ENCODE assay signal across 34 cellular contexts in the genomic region with DNA sequence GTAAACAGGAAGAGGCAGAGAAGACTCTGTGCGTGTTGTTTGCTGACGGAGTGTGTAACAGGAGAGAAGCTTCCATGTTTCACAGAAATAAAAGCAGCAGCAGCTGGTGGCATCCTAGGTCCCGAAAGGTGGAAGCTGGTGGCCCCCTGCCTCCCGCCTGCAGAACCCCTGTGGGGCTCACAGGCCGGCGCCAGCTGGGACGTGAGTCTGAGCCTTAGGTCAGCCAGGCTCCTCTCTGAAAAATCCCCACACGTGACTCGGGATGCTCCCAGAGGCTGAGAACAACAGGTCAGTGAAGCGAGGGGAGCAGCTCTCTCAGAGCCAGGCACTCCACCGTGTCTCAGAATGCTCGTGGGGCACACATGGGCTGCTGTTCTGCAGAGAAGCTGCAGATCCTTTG. TPM values are rescaled to one million over a fixed set of nuclear protein-coding genes. Genes with fewer than 3 reads are reported as not detected.
DNase-seq lines count a peak whose midpoint lies in the region; ATAC-seq and TF ChIP-seq lines count a peak whose summit lies in the region.
"Had no signal": no experiment of that assay in that cellular context is flagged by ENCODE, and none has a peak within 500 bp of the region (broad histone marks: within the 10 kb centered on the region; RNA-seq: fewer than 3 reads in every experiment).

No MANE protein-coding gene starts in this region.

- no peaks in the 10 kb centered on the region for H3K27me3 ChIP-seq in heart right ventricle
- no peaks in the 10 kb centered on the region for H3K27me3 ChIP-seq in SK-N-SH (ENCODE audit: insufficient read depth)
- H3K27me3 ChIP-seq: left lung, transverse colon had no signal

- no peak for DNase-seq in T-helper 1 cell
- no peak for DNase-seq in heart right ventricle
- no peak for DNase-seq in cardiac septum (ENCODE audit: low spot score)
- no peak for DNase-seq in activated naive CD8-positive, alpha-beta T cell treated with anti-CD3 and anti-CD28 coated beads for 36 hours
- DNase-seq in SK-N-SH: no peak
- DNase-seq in NCI-H187 (lab: John Stamatoyannopoulos, UW): no peak
- no peak for DNase-seq in mesenteric fat pad (ENCODE audit: low spot score)
- DNase-seq: activated CD4-positive, CD25-positive, alpha-beta regulatory T cell treated with anti-CD3 and anti-CD28 coated beads, Interleukin-2, amount 50 U/mL, for 72 hours; activated CD8-positive, alpha-beta memory T cell treated with anti-CD3 and anti-CD28 coated beads for 24 hours; activated T-cell treated with anti-CD3 and anti-CD28 coated beads, Interleukin-2, amount 50 U/mL, for 4 hours; central memory CD4-positive, alpha-beta T cell; DND-41; glutamatergic neuron; GM23248; KG1; naive B cell; NCI-H1092 treated with DMSO at 0.1 percent for 48 hours; NCI-H187 treated with DMSO at 0.1 percent for 48 hours; NCI-H2171; NCI-H510A; occipital lobe; psoas muscle; stimulated activated CD4-positive, alpha-beta T cell treated with anti-CD3 and anti-CD28 coated beads, Interleukin-4, amount 100 ng/mL, for 1 hour; transverse colon had no signal

- 59% methylated on average over 12 of the region's 12 CpGs for WGBS in heart right ventricle, 2 donors
- WGBS in SK-N-SH (ENCODE audit: low lambda C conversion rate): 93% methylated on average over 9 of the region's 12 CpGs

- H3K4me1 Mint-ChIP-seq in T-helper 1 cell treated with Interleukin-12 subunit alpha and Interleukin-12 subunit beta and Interleukin-4 antibody, amounts not matched to agents 30 μg/mL and 1 μg/mL, for 36 hours (ENCODE audit: low read depth): peaks cover 15% of the 10 kb centered on the region
- peaks cover 28% of the 10 kb centered on the region for H3K4me1 Mint-ChIP-seq in activated naive CD8-positive, alpha-beta T cell treated with anti-CD3 and anti-CD28 coated beads for 36 hours
- H3K4me1 Mint-ChIP-seq: mesothelial cell of epicardium had no signal

- H3K36me3 ChIP-seq in heart right ventricle (peaks cover 0 to 88% (median 36%) of the 10 kb centered on the region in 9 donors), SK-N-SH (replicated peaks in 1 of 2; ENCODE audit: control insufficient read depth in 1 of 2, insufficient read depth in 2 of 2, low read length in 1 of 2) (peaks cover 23 to 55% of the 10 kb centered on the region in 2 experiments)

- peaks cover 6% of the 10 kb centered on the region for H3K36me3 Mint-ChIP-seq in T-helper 1 cell treated with Interleukin-12 subunit alpha and Interleukin-12 subunit beta and Interleukin-4 antibody, amounts not matched to agents 30 μg/mL and 1 μg/mL, for 36 hours (ENCODE audit: low read depth)
- H3K36me3 Mint-ChIP-seq in activated naive CD8-positive, alpha-beta T cell treated with anti-CD3 and anti-CD28 coated beads for 36 hours: peaks cover 6% of the 10 kb centered on the region
- H3K36me3 Mint-ChIP-seq: naive B cell had no signal

- CTCF ChIA-PET in SK-N-SH (lab: Yijun Ruan, JAX): no interaction called here

- ATAC-seq in heart right ventricle: no peak
- ATAC-seq: left lung, psoas muscle had no signal

- TF ChIP-seq RAD21 in SK-N-SH (IDR thresholded peaks at IDR 0.05; ENCODE audit: low read length): no peak

- no peaks in the 10 kb centered on the region for H3K79me2 ChIP-seq in SK-N-SH (ENCODE audit: insufficient read depth)

- no peak for TF ChIP-seq CTCF in heart right ventricle (IDR thresholded peaks at IDR 0.05)
- TF ChIP-seq CTCF in SK-N-SH (IDR thresholded peaks at IDR 0.05): no peak

- no peak overlapping the region for H3K9ac ChIP-seq in SK-N-SH
- H3K9ac ChIP-seq: GM23248 had no signal

- intact Hi-C loops in heart right ventricle (cut with DNase I) (loop anchor here in 5 of 10 donors (5.0 to 10.0 kb wide), 4 partner anchors 46 to 69 kb away; partner anchors contain the start of gene TELO2 (in 3 of the 5)), cardiac septum (cut with DNase I) (no loop called here)

- H3K9me3 ChIP-seq in heart right ventricle (no peaks in the 10 kb centered on the region), SK-N-SH (no peaks in the 10 kb centered on the region)
- H3K9me3 ChIP-seq: left lung, psoas muscle, transverse colon had no signal

- no peak overlapping the region for H3K4me3 ChIP-seq in heart right ventricle
- H3K4me3 ChIP-seq in SK-N-SH (ENCODE audit: low read depth in 2 of 2, low read length in 1 of 2): no peak overlapping the region
- H3K4me3 ChIP-seq: GM23248, left lung, psoas muscle, SK-N-MC, transverse colon had no signal

- no peaks in the 10 kb centered on the region for H3F3A ChIP-seq in SK-N-SH (replicated peaks; ENCODE audit: insufficient read depth)

- H4K20me1 ChIP-seq in SK-N-SH (ENCODE audit: insufficient read depth): no peaks in the 10 kb centered on the region

- peak overlapping the region; percentile 65 for H3K27ac Mint-ChIP-seq in T-helper 1 cell treated with Interleukin-12 subunit alpha and Interleukin-12 subunit beta and Interleukin-4 antibody, amounts not matched to agents 30 μg/mL and 1 μg/mL, for 36 hours
- peak overlapping the region; percentile 82 for H3K27ac Mint-ChIP-seq in activated naive CD8-positive, alpha-beta T cell treated with anti-CD3 and anti-CD28 coated beads for 36 hours
- H3K27ac Mint-ChIP-seq: mesothelial cell of epicardium, naive B cell had no signal

- no peaks in the 10 kb centered on the region for H3K9me2 ChIP-seq in SK-N-SH

- H2AFZ ChIP-seq in SK-N-SH (ENCODE audit: low read depth): no peak overlapping the region
- H2AFZ ChIP-seq: GM23248 had no signal

- H3K4me2 ChIP-seq in SK-N-SH: no peak overlapping the region

- POLR2A ChIA-PET in SK-N-SH (lab: Yijun Ruan, JAX): no interaction called here

- no peak overlapping the region for H3K4me3 Mint-ChIP-seq in T-helper 1 cell treated with Interleukin-12 subunit alpha and Interleukin-12 subunit beta and Interleukin-4 antibody, amounts not matched to agents 30 μg/mL and 1 μg/mL, for 36 hours
- no peak overlapping the region for H3K4me3 Mint-ChIP-seq in activated naive CD8-positive, alpha-beta T cell treated with anti-CD3 and anti-CD28 coated beads for 36 hours
- H3K4me3 Mint-ChIP-seq: activated T-cell treated with anti-CD3 and anti-CD28 coated beads, Interleukin-2, amount 50 U/mL, for 4 hours; mesothelial cell of epicardium; naive B cell had no signal

- no peak for TF ChIP-seq EP300 in SK-N-SH (IDR thresholded peaks at IDR 0.05; ENCODE audit: borderline replicate concordance in 1 of 2, low read depth in 1 of 2, low read length in 1 of 2)

- H3K4me1 ChIP-seq in heart right ventricle (peaks cover 0 to 34% (median 5%) of the 10 kb centered on the region in 9 donors), SK-N-SH (ENCODE audit: control insufficient read depth in 1 of 2, insufficient read depth in 2 of 2, low read depth in 1 of 2, low read length in 1 of 2) (no peaks in the 10 kb centered on the region)
- H3K4me1 ChIP-seq: left lung, psoas muscle, transverse colon had no signal

- peak overlapping the region in 7 of 10 donors; percentile 20 to 68 (median 37) for H3K27ac ChIP-seq in heart right ventricle
- no peak overlapping the region for H3K27ac ChIP-seq in SK-N-SH (ENCODE audit: low read depth in 2 of 2, low read length in 1 of 2)
- H3K27ac ChIP-seq: 22Rv1, C4-2B, GM23248, HL-60, psoas muscle, RWPE1, SK-N-MC, transverse colon had no signal

- H3K27me3 Mint-ChIP-seq in T-helper 1 cell treated with Interleukin-12 subunit alpha and Interleukin-12 subunit beta and Interleukin-4 antibody, amounts not matched to agents 30 μg/mL and 1 μg/mL, for 36 hours (ENCODE audit: low read depth): no peaks in the 10 kb centered on the region
- no peaks in the 10 kb centered on the region for H3K27me3 Mint-ChIP-seq in activated naive CD8-positive, alpha-beta T cell treated with anti-CD3 and anti-CD28 coated beads for 36 hours
- H3K27me3 Mint-ChIP-seq: naive B cell had no signal

- no peaks in the 10 kb centered on the region for H3K9me3 Mint-ChIP-seq in T-helper 1 cell treated with Interleukin-12 subunit alpha and Interleukin-12 subunit beta and Interleukin-4 antibody, amounts not matched to agents 30 μg/mL and 1 μg/mL, for 36 hours
- H3K9me3 Mint-ChIP-seq in activated naive CD8-positive, alpha-beta T cell treated with anti-CD3 and anti-CD28 coated beads for 36 hours: no peaks in the 10 kb centered on the region
- H3K9me3 Mint-ChIP-seq: activated T-cell treated with anti-CD3 and anti-CD28 coated beads, Interleukin-2, amount 50 U/mL, for 4 hours; mesothelial cell of epicardium; naive B cell had no signal

TF ChIP-seq in SK-N-SH, 30 proteins besides CTCF, POLR2A, EP300 and RAD21 (continues in another document):
- TF ChIP-seq TAF1 (IDR thresholded peaks at IDR 0.05; ENCODE audit: borderline replicate concordance, low read depth, low read length): no peak

RNA-seq across cellular contexts. Expression of gene TMEM204, which starts 27.4 kb away (rescaled TPM):
- 10 to 100 TPM; 10.7 to 24.4 (median 18.1) TPM for total RNA-seq in heart right ventricle
- 10 to 100 TPM; 37.5 to 49.9 TPM for polyA plus RNA-seq in heart right ventricle
- 19.8 TPM for total RNA-seq in cardiac septum
- 10 to 100 TPM; 21.2 to 23.7 TPM for total RNA-seq in activated naive CD8-positive, alpha-beta T cell treated with anti-CD3 and anti-CD28 coated beads for 36 hours
- polyA plus RNA-seq in SK-N-SH (2012; rRNA removed): 2.1 and 2.3 TPM in 2 replicates
- 0.85 and 1.4 TPM in 2 replicates for polyA plus RNA-seq in SK-N-SH (2012; cell fraction: cytosol; rRNA removed)
- 1.4 and 1.5 TPM in 2 replicates for polyA plus RNA-seq in SK-N-SH (2012; cell fraction: nucleus; rRNA removed)
- 37.2 TPM for total RNA-seq in mesenteric fat pad
- total RNA-seq: MCF 10A, OCI-LY7 had no signal

RNA-seq across cellular contexts. Expression of gene IFT140, which starts 51.0 kb away (rescaled TPM):
- total RNA-seq in heart right ventricle: 10 to 100 TPM in 2 of 10 donors, 1 to 10 TPM in 8; 4.7 to 11.9 (median 8.0) TPM
- polyA plus RNA-seq in heart right ventricle: 1 to 10 TPM; 6.8 to 9.2 TPM
- 10.5 TPM for total RNA-seq in cardiac septum
- 1 to 10 TPM; 7.1 to 9.5 TPM for total RNA-seq in activated naive CD8-positive, alpha-beta T cell treated with anti-CD3 and anti-CD28 coated beads for 36 hours
- polyA plus RNA-seq in SK-N-SH (2012; rRNA removed): 13.5 and 19.3 TPM in 2 replicates
- polyA plus RNA-seq in SK-N-SH (2012; cell fraction: cytosol; rRNA removed): 6.3 and 10.2 TPM in 2 replicates
- 49.5 and 52.7 TPM in 2 replicates for polyA plus RNA-seq in SK-N-SH (2012; cell fraction: nucleus; rRNA removed)
- total RNA-seq in mesenteric fat pad: 12.7 TPM

RNA-seq across cellular contexts. Expression of gene CRAMP1, which starts 51.3 kb away (rescaled TPM):
- 10 to 100 TPM in 8 of 10 donors, 1 to 10 TPM in 2; 9.5 to 13.8 (median 10.7) TPM for total RNA-seq in heart right ventricle
- polyA plus RNA-seq in heart right ventricle: 10 to 100 TPM in 1 of 2 donors, 1 to 10 TPM in 1; 3.2 to 10.0 TPM
- 12.4 TPM for total RNA-seq in cardiac septum
- 10 to 100 TPM; 14.4 to 17.0 TPM for total RNA-seq in activated naive CD8-positive, alpha-beta T cell treated with anti-CD3 and anti-CD28 coated beads for 36 hours
- 7.6 and 9.5 TPM in 2 replicates for polyA plus RNA-seq in SK-N-SH (2012; rRNA removed)
- polyA plus RNA-seq in SK-N-SH (2012; cell fraction: cytosol; rRNA removed): 4.7 and 6.0 TPM in 2 replicates
- polyA plus RNA-seq in SK-N-SH (2012; cell fraction: nucleus; rRNA removed): 27.1 and 29.5 TPM in 2 replicates
- total RNA-seq in mesenteric fat pad: 15.4 TPM

Comparison
In these comparisons a context has a peak if more than half of its experiments do, and no peak if none do; other contexts are left out.
1. H3K27ac ChIP-seq: peak in heart right ventricle (7 of 10); none in SK-N-SH (0 of 2).